Comparison of ENCODE assay signal across 1 cellular context in the genomic region with DNA sequence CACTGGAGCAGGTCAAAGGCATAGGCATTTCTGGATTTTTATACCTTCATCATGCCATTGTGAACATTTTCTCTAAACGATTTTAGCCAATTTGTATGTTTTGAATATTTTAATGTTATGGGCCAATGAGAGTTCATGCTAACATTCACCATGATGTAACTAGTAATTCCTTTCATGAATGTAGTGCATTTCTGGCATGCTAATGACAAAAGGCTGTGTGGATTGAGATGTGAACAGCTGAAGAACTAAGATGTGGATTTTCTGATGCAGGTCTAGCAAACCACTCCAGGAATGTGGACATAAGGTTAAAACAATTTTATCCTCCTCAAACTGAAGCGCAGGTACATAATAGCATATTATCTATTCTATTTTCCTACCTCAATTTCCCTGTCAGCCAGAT.
TF ChIP-seq lines count a peak whose summit lies in the region.

No MANE protein-coding gene starts in this region.

TF ChIP-seq in GM23338, 12 proteins besides CTCF, POLR2A, EP300 and RAD21:
- TF ChIP-seq, protein P1, sequence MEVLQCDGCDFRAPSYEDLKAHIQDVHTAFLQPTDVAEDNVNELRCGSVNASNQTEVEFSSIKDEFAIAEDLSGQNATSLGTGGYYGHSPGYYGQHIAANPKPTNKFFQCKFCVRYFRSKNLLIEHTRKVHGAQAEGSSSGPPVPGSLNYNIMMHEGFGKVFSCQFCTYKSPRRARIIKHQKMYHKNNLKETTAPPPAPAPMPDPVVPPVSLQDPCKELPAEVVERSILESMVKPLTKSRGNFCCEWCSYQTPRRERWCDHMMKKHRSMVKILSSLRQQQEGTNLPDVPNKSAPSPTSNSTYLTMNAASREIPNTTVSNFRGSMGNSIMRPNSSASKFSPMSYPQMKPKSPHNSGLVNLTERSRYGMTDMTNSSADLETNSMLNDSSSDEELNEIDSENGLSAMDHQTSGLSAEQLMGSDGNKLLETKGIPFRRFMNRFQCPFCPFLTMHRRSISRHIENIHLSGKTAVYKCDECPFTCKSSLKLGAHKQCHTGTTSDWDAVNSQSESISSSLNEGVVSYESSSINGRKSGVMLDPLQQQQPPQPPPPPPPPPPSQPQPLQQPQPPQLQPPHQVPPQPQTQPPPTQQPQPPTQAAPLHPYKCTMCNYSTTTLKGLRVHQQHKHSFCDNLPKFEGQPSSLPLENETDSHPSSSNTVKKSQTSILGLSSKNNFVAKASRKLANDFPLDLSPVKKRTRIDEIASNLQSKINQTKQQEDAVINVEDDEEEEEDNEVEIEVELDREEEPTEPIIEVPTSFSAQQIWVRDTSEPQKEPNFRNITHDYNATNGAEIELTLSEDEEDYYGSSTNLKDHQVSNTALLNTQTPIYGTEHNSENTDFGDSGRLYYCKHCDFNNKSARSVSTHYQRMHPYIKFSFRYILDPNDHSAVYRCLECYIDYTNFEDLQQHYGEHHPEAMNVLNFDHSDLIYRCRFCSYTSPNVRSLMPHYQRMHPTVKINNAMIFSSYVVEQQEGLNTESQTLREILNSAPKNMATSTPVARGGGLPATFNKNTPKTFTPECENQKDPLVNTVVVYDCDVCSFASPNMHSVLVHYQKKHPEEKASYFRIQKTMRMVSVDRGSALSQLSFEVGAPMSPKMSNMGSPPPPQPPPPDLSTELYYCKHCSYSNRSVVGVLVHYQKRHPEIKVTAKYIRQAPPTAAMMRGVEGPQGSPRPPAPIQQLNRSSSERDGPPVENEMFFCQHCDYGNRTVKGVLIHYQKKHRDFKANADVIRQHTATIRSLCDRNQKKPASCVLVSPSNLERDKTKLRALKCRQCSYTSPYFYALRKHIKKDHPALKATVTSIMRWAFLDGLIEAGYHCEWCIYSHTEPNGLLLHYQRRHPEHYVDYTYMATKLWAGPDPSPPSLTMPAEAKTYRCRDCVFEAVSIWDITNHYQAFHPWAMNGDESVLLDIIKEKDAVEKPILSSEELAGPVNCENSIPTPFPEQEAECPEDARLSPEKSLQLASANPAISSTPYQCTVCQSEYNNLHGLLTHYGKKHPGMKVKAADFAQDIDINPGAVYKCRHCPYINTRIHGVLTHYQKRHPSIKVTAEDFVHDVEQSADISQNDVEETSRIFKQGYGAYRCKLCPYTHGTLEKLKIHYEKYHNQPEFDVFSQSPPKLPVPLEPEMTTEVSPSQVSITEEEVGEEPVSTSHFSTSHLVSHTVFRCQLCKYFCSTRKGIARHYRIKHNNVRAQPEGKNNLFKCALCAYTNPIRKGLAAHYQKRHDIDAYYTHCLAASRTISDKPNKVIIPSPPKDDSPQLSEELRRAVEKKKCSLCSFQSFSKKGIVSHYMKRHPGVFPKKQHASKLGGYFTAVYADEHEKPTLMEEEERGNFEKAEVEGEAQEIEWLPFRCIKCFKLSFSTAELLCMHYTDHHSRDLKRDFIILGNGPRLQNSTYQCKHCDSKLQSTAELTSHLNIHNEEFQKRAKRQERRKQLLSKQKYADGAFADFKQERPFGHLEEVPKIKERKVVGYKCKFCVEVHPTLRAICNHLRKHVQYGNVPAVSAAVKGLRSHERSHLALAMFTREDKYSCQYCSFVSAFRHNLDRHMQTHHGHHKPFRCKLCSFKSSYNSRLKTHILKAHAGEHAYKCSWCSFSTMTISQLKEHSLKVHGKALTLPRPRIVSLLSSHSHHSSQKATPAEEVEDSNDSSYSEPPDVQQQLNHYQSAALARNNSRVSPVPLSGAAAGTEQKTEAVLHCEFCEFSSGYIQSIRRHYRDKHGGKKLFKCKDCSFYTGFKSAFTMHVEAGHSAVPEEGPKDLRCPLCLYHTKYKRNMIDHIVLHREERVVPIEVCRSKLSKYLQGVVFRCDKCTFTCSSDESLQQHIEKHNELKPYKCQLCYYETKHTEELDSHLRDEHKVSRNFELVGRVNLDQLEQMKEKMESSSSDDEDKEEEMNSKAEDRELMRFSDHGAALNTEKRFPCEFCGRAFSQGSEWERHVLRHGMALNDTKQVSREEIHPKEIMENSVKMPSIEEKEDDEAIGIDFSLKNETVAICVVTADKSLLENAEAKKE (CRISPR knock-in tag; IDR thresholded peaks at IDR 0.05), result no peak
- TF ChIP-seq NANOG (IDR thresholded peaks at IDR 0.05; ENCODE audit: borderline replicate concordance), result no peak
- no peak for TF ChIP-seq ZNF114 (CRISPR knock-in tag; IDR thresholded peaks at IDR 0.05)
- TF ChIP-seq ZNF331 (CRISPR knock-in tag; IDR thresholded peaks at IDR 0.05; ENCODE audit: low read depth), result no peak
- TF ChIP-seq, protein P2, sequence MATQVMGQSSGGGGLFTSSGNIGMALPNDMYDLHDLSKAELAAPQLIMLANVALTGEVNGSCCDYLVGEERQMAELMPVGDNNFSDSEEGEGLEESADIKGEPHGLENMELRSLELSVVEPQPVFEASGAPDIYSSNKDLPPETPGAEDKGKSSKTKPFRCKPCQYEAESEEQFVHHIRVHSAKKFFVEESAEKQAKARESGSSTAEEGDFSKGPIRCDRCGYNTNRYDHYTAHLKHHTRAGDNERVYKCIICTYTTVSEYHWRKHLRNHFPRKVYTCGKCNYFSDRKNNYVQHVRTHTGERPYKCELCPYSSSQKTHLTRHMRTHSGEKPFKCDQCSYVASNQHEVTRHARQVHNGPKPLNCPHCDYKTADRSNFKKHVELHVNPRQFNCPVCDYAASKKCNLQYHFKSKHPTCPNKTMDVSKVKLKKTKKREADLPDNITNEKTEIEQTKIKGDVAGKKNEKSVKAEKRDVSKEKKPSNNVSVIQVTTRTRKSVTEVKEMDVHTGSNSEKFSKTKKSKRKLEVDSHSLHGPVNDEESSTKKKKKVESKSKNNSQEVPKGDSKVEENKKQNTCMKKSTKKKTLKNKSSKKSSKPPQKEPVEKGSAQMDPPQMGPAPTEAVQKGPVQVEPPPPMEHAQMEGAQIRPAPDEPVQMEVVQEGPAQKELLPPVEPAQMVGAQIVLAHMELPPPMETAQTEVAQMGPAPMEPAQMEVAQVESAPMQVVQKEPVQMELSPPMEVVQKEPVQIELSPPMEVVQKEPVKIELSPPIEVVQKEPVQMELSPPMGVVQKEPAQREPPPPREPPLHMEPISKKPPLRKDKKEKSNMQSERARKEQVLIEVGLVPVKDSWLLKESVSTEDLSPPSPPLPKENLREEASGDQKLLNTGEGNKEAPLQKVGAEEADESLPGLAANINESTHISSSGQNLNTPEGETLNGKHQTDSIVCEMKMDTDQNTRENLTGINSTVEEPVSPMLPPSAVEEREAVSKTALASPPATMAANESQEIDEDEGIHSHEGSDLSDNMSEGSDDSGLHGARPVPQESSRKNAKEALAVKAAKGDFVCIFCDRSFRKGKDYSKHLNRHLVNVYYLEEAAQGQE (IDR thresholded peaks at IDR 0.05; ENCODE audit: unreplicated experiment), result no peak
- TF ChIP-seq STAT1 (IDR thresholded peaks at IDR 0.05; ENCODE audit: unreplicated experiment), result no peak
